ENCODE assay signal across 8 cellular contexts in genomic region chr11:128632151-128632791, GRCh38. TPM values are rescaled to one million over a fixed set of nuclear protein-coding genes. Genes with fewer than 3 reads are reported as not detected.
A peak's percentile ranks its signal among the peaks of the same experiment; 100 is the strongest.
DNase-seq lines count a peak whose midpoint lies in the region; ATAC-seq, FAIRE-seq and TF ChIP-seq lines count a peak whose summit lies in the region.

No MANE protein-coding gene starts in this region.

- TF ChIP-seq CTCF in fibroblast of lung (conservative IDR thresholded peaks at IDR 0.05 in 1 of 2, IDR thresholded peaks at IDR 0.05 in 1 of 2; ENCODE audit: low read depth in 1 of 2, low read length in 2 of 2): peak; percentile 72 to 87
- peak; percentile 41 to 53 (median 43) for TF ChIP-seq CTCF in ovary (IDR thresholded peaks at IDR 0.05)

- H3K4me2 ChIP-seq in BLaER1 (peak overlapping the region; percentile 61), fibroblast of lung (ENCODE audit: extremely low read depth, insufficient read depth, low read length) (no peak overlapping the region)

- H4K20me1 ChIP-seq in BLaER1 (no peaks in the 10 kb centered on the region), fibroblast of lung (ENCODE audit: control insufficient read depth, extremely low read depth, insufficient read depth, low read length) (no peaks in the 10 kb centered on the region)

- H3K9me3 ChIP-seq in BLaER1 (no peaks in the 10 kb centered on the region), fibroblast of lung (ENCODE audit: control insufficient read depth, insufficient read depth, low read depth, low read length) (no peaks in the 10 kb centered on the region), ovary (no peaks in the 10 kb centered on the region)

- peak; percentile 89 for FAIRE-seq in GM19239 (lab: Jason Lieb, UNC)

- peaks cover 75% of the 10 kb centered on the region for H3K4me1 ChIP-seq in BLaER1
- H3K4me1 ChIP-seq in fibroblast of lung (ENCODE audit: control insufficient read depth, extremely low read depth, insufficient read depth, low read length): peaks cover 5% of the 10 kb centered on the region
- no peaks in the 10 kb centered on the region for H3K4me1 ChIP-seq in ovary (ENCODE audit: insufficient read depth)

- H3K9ac ChIP-seq in BLaER1 (no peak overlapping the region), fibroblast of lung (ENCODE audit: insufficient read depth, low read length) (no peak overlapping the region)

- ATAC-seq in GM21825 (IDR thresholded peaks at IDR 0.05; ENCODE audit: unreplicated experiment): no peak
- ATAC-seq in HG03139 (IDR thresholded peaks at IDR 0.05; ENCODE audit: unreplicated experiment): no peak

- no peaks in the 10 kb centered on the region for H3K79me2 ChIP-seq in fibroblast of lung (ENCODE audit: control insufficient read depth, insufficient read depth, low read length)

- 23 to 42% (median 28%) methylated on average over 6 of the region's 6 CpGs for WGBS in ovary, 3 donors

- no peak for DNase-seq in GM19239 (ENCODE audit: insufficient read length, low spot score)
- DNase-seq in NCI-H1694 (lab: John Stamatoyannopoulos, UW): peak; percentile 13
- peak; percentile 47 to 67 for DNase-seq in activated CD4-positive, alpha-beta T cell treated with anti-CD3 and anti-CD28 coated beads, Interleukin-2, amount 50 U/mL, for 48 hours
- DNase-seq in fibroblast of lung (ENCODE audit: low read depth in 2 of 2): peak; percentile 60 to 73
- peak; percentile 28 to 62 (median 48) for DNase-seq in ovary

- H3K36me3 ChIP-seq in BLaER1 (no peaks in the 10 kb centered on the region), fibroblast of lung (ENCODE audit: control insufficient read depth, insufficient read depth, low read length) (no peaks in the 10 kb centered on the region), ovary (no peaks in the 10 kb centered on the region)

- H3K27ac ChIP-seq in BLaER1: peak overlapping the region; percentile 42
- no peak overlapping the region for H3K27ac ChIP-seq in fibroblast of lung (ENCODE audit: insufficient read depth, low read length)
- H3K27ac ChIP-seq in ovary: no peak overlapping the region

- no peak overlapping the region for H2AFZ ChIP-seq in fibroblast of lung (ENCODE audit: low read length)

- TF ChIP-seq EP300 in ovary (IDR thresholded peaks at IDR 0.05): no peak

- intact Hi-C loops in ovary (cut with DNase I): loop anchor here (5.0 to 10.0 kb wide), 4 partner anchors 190 to 460 kb away; no protein-coding TSS in a partner anchor

- H3K4me3 ChIP-seq in BLaER1: no peak overlapping the region
- H3K4me3 ChIP-seq in fibroblast of lung (replicated peaks in 1 of 4; ENCODE audit: control extremely low read depth in 1 of 4, insufficient read depth in 1 of 4, low read depth in 3 of 4, low read length in 4 of 4): no peak overlapping the region
- H3K4me3 ChIP-seq in ovary: no peak overlapping the region

- no peak for TF ChIP-seq POLR2A in ovary (IDR thresholded peaks at IDR 0.05)

- H3K27me3 ChIP-seq in BLaER1 (no peaks in the 10 kb centered on the region), fibroblast of lung (ENCODE audit: control insufficient read depth, insufficient read depth, low read length) (no peaks in the 10 kb centered on the region), ovary (no peaks in the 10 kb centered on the region)

RNA-seq across cellular contexts. Expression of gene ETS1, which starts 44.9 kb away (rescaled TPM):
- 48.8 and 51.7 TPM in 2 replicates for total RNA-seq in fibroblast of lung
- polyA plus RNA-seq in fibroblast of lung: 39.0 and 51.5 TPM in 2 replicates
- 42.7 and 59.4 TPM in 2 replicates for polyA plus RNA-seq in fibroblast of lung (2012)
- polyA minus RNA-seq in fibroblast of lung (ENCODE audit: low replicate concordance): 64.9 and 66.9 TPM in 2 replicates
- total RNA-seq in ovary: 10 to 100 TPM; 24.4 to 68.0 (median 40.4) TPM
- polyA plus RNA-seq in ovary: 10 to 100 TPM; 33.2 to 64.8 TPM
